In genomic region chr6:143804835-143805239, GRCh38 we compare ENCODE assay signal across 1 cellular context.
TF ChIP-seq lines count a peak whose summit lies in the region.

No MANE protein-coding gene starts in this region.

TF ChIP-seq in HEK293T, 16 proteins besides CTCF, POLR2A, EP300 and RAD21:
- TF ChIP-seq NFRKB (IDR thresholded peaks at IDR 0.05), result no peak
TF ChIP-seq in HEK293T: peak in this region for 0.
